In the genomic region with DNA sequence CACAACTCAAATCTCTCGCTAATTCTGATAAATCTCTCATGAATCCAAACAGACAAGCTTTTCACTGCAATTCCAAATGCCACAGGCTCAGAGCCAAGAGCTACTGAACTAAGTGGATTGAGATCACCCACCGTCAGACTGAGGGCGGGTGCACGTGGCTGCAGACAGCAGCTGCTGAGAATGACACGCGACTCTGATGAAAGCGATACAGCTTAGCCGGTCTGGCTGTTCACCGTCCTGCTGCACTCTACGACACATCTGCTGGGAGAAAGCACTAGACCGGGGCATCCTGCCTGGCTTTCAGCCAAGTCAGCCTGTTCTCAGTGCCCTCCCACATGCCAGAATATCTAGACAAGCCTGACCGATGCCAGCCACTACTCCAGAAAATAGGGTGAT, we compare ENCODE assay signal across 8 cellular contexts. TPM values are rescaled to one million over a fixed set of nuclear protein-coding genes. Genes with fewer than 3 reads are reported as not detected.
DNase-seq lines count a peak whose midpoint lies in the region; ATAC-seq and TF ChIP-seq lines count a peak whose summit lies in the region.

No MANE protein-coding gene starts in this region.

- CTCF ChIA-PET in WTC11 (lab: Charles Lee) = no interaction called here

- intact Hi-C loops in left ventricle myocardium superior (cut with micrococcal nuclease) = no loop called here

- DNase-seq in NCI-H526 (lab: John Stamatoyannopoulos, UW) = peak; percentile 9 to 40
- no peak for DNase-seq in NCI-H526 treated with DMSO at 0.1 percent for 48 hours (lab: John Stamatoyannopoulos, UW)
- DNase-seq in NCI-H128 (lab: John Stamatoyannopoulos, UW; ENCODE audit: unreplicated experiment) = peak; percentile 60
- DNase-seq in WTC11 (ENCODE audit: low spot score) = no peak
- DNase-seq in left ventricle myocardium superior = peak; percentile 77
- peak; percentile 95 for DNase-seq in superior temporal gyrus (ENCODE audit: extremely low spot score)
- no peak for DNase-seq in activated CD8-positive, alpha-beta memory T cell treated with anti-CD3 and anti-CD28 coated beads, Interleukin-2, amount 50 U/mL, for 48 hours
- DNase-seq in stimulated activated CD4-positive, alpha-beta T cell treated with anti-CD3 and anti-CD28 coated beads, Interleukin-2, amount 100 ng/mL, for 48 hours = no peak

- H3K9me3 Mint-ChIP-seq in WTC11 = peaks cover 10% of the 10 kb centered on the region; the same call in 1 of the 2 replicates

- H3K27me3 Mint-ChIP-seq in WTC11 (ENCODE audit: low read depth) = no peaks in the 10 kb centered on the region

- H3K4me1 Mint-ChIP-seq in WTC11 = 0 out of 2 replicates have a peak, but pooled peaks cover 3% of the 10 kb centered on the region

- H3K4me3 Mint-ChIP-seq in WTC11 = no peak overlapping the region

- POLR2A ChIA-PET in WTC11 (lab: Charles Lee) = no interaction called here

- no peak for ATAC-seq in WTC11
- peak; percentile 90 for ATAC-seq in left ventricle myocardium superior

- H3K27ac Mint-ChIP-seq in WTC11 = peak overlapping the region; percentile 3; the same call in 1 of the 2 replicates

- peaks cover 49% of the 10 kb centered on the region for H3K36me3 Mint-ChIP-seq in WTC11

- TF ChIP-seq CTCF in WTC11 (IDR thresholded peaks at IDR 0.05) = no peak

TF ChIP-seq in WTC11, 78 proteins besides CTCF, POLR2A, EP300 and RAD21:
- no peak for TF ChIP-seq SMAD3 (CRISPR knock-in tag; IDR thresholded peaks at IDR 0.05; ENCODE audit: borderline replicate concordance)
- no peak for TF ChIP-seq ZNF423 (CRISPR knock-in tag; IDR thresholded peaks at IDR 0.05)
- no peak for TF ChIP-seq ZNF281 (CRISPR knock-in tag; IDR thresholded peaks at IDR 0.05)
- TF ChIP-seq, protein P1, sequence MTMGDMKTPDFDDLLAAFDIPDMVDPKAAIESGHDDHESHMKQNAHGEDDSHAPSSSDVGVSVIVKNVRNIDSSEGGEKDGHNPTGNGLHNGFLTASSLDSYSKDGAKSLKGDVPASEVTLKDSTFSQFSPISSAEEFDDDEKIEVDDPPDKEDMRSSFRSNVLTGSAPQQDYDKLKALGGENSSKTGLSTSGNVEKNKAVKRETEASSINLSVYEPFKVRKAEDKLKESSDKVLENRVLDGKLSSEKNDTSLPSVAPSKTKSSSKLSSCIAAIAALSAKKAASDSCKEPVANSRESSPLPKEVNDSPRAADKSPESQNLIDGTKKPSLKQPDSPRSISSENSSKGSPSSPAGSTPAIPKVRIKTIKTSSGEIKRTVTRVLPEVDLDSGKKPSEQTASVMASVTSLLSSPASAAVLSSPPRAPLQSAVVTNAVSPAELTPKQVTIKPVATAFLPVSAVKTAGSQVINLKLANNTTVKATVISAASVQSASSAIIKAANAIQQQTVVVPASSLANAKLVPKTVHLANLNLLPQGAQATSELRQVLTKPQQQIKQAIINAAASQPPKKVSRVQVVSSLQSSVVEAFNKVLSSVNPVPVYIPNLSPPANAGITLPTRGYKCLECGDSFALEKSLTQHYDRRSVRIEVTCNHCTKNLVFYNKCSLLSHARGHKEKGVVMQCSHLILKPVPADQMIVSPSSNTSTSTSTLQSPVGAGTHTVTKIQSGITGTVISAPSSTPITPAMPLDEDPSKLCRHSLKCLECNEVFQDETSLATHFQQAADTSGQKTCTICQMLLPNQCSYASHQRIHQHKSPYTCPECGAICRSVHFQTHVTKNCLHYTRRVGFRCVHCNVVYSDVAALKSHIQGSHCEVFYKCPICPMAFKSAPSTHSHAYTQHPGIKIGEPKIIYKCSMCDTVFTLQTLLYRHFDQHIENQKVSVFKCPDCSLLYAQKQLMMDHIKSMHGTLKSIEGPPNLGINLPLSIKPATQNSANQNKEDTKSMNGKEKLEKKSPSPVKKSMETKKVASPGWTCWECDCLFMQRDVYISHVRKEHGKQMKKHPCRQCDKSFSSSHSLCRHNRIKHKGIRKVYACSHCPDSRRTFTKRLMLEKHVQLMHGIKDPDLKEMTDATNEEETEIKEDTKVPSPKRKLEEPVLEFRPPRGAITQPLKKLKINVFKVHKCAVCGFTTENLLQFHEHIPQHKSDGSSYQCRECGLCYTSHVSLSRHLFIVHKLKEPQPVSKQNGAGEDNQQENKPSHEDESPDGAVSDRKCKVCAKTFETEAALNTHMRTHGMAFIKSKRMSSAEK (CRISPR knock-in tag; IDR thresholded peaks at IDR 0.05; ENCODE audit: borderline replicate concordance) = no peak
- TF ChIP-seq SP1 (CRISPR knock-in tag; conservative IDR thresholded peaks at IDR 0.05) = no peak
- no peak for TF ChIP-seq ZNF232 (CRISPR knock-in tag; IDR thresholded peaks at IDR 0.05)
- TF ChIP-seq ATF3 (CRISPR knock-in tag; conservative IDR thresholded peaks at IDR 0.05) = no peak
- TF ChIP-seq ZNF317 (CRISPR knock-in tag; IDR thresholded peaks at IDR 0.05; ENCODE audit: borderline replicate concordance, low read depth) = no peak
- no peak for TF ChIP-seq ZNF671 (CRISPR knock-in tag; IDR thresholded peaks at IDR 0.05)
- no peak for TF ChIP-seq ZNF121 (CRISPR knock-in tag; IDR thresholded peaks at IDR 0.05)
- TF ChIP-seq PREB (CRISPR knock-in tag; IDR thresholded peaks at IDR 0.05; ENCODE audit: borderline replicate concordance) = no peak
- TF ChIP-seq TP53 (CRISPR knock-in tag; IDR thresholded peaks at IDR 0.05) = no peak
- TF ChIP-seq NR3C1 (CRISPR knock-in tag; conservative IDR thresholded peaks at IDR 0.05; ENCODE audit: low read depth) = no peak
- no peak for TF ChIP-seq ZNF396 (CRISPR knock-in tag; IDR thresholded peaks at IDR 0.05; ENCODE audit: borderline replicate concordance)
- TF ChIP-seq CREB1 (CRISPR knock-in tag; IDR thresholded peaks at IDR 0.05) = no peak
- TF ChIP-seq, protein P2, sequence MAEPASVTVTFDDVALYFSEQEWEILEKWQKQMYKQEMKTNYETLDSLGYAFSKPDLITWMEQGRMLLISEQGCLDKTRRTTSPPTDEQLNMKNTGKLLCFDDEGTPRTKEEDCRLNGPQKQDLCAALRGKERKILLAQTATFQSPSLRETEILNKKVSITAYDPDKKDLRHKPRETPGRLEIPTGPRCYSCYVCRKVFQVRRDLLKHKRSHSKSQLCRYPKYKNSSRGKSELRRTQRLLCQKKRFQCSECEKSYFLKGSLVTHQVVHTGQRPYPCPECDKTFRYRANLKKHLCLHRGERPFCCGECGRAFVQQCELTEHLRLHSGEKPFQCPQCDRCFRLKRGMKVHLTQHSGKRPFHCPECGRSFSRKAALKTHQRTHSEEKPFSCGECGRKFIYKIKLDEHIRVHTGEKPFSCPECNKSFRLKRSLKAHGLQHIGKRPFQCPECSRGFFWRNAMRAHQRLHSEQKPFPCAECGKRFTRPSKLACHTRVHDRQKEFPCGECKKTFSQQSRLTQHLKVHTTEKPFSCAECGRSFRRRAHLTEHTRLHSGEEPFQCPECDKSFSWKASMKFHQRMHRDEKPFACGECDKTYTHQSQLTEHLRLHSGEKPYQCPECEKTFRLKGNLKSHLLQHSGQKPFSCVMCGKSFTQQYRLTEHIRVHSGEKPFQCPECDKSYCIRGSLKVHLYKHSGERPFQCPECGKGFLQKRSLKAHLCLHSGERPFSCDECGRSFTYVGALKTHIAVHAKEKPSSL (CRISPR knock-in tag; conservative IDR thresholded peaks at IDR 0.05) = no peak

RNA-seq across cellular contexts. Expression of gene KLHDC4, which starts 42.6 kb away (rescaled TPM):
- total RNA-seq in WTC11 (2021) (60.0 to 63.6 TPM (median 60.5 TPM) in 3 replicates), left ventricle myocardium superior (11.6 TPM)

Comparison
In these comparisons a context has a peak if more than half of its experiments do, and no peak if none do; other contexts are left out.
1. DNase-seq: peak in NCI-H526 (2 of 2), NCI-H128 (single experiment), left ventricle myocardium superior (single experiment) and superior temporal gyrus (single experiment); none in NCI-H526 treated with DMSO at 0.1 percent for 48 hours (single experiment), WTC11 (single experiment), activated CD8-positive, alpha-beta memory T cell treated with anti-CD3 and anti-CD28 coated beads, Interleukin-2, amount 50 U/mL, for 48 hours (single experiment) and stimulated activated CD4-positive, alpha-beta T cell treated with anti-CD3 and anti-CD28 coated beads, Interleukin-2, amount 100 ng/mL, for 48 hours (0 of 2).